Comparison of ENCODE assay signal across 24 cellular contexts in genomic region chr9:129306318-129306973, GRCh38.
A peak's percentile ranks its signal among the peaks of the same experiment; 100 is the strongest.
DNase-seq lines count a peak whose midpoint lies in the region; ATAC-seq and TF ChIP-seq lines count a peak whose summit lies in the region.
"Had no signal": no experiment of that assay in that cellular context is flagged by ENCODE, and none has a peak within 500 bp of the region (broad histone marks: within the 10 kb centered on the region; RNA-seq: fewer than 3 reads in every experiment).

No MANE protein-coding gene starts in this region.

- no peaks in the 10 kb centered on the region for H3F3A ChIP-seq in GM23338 (replicated peaks; ENCODE audit: low read depth)

- H3K27me3 Mint-ChIP-seq in GM23338 (ENCODE audit: insufficient read depth, low read depth, poor library complexity) (peaks cover 14% of the 10 kb centered on the region), immature natural killer cell (ENCODE audit: low read depth in 3 of 3) (peaks cover 2 to 3% (median 2%) of the 10 kb centered on the region in 3 donors)
- H3K27me3 Mint-ChIP-seq: CD4-positive, alpha-beta T cell had no signal

- H3K36me3 ChIP-seq in GM23338 (ENCODE audit: insufficient read depth) (0 out of 2 replicates have a peak, but pooled peaks cover 6% of the 10 kb centered on the region), Peyer's patch (no peaks in the 10 kb centered on the region), vagina (no peaks in the 10 kb centered on the region)
- H3K36me3 ChIP-seq: ascending aorta, heart left ventricle, prostate gland had no signal

- H3K79me2 ChIP-seq in GM23338 (replicated peaks; ENCODE audit: insufficient read depth): no peaks in the 10 kb centered on the region

- H3K27ac ChIP-seq in GM23338 (ENCODE audit: low read depth) (no peak overlapping the region), Peyer's patch (no peak overlapping the region), vagina (no peak overlapping the region)
- H3K27ac ChIP-seq: ascending aorta, epithelial cell of prostate, heart left ventricle, prostate gland, skin epidermis had no signal

- TF ChIP-seq CTCF in GM23338 (conservative IDR thresholded peaks at IDR 0.05; ENCODE audit: low read depth in 2 of 2) (no peak), Peyer's patch (IDR thresholded peaks at IDR 0.05) (no peak), vagina (IDR thresholded peaks at IDR 0.05) (no peak)

- intact Hi-C loops in posterior vena cava (cut with DNase I): no loop called here
- intact Hi-C loops in vagina (cut with DNase I): no loop called here

- H2AFZ ChIP-seq in GM23338: 0 out of 2 replicates have a peak overlapping the region, but pooled peaks have one; percentile 3

- TF ChIP-seq POLR2A in Peyer's patch (IDR thresholded peaks at IDR 0.05): no peak
- no peak for TF ChIP-seq POLR2A in vagina (IDR thresholded peaks at IDR 0.05)

- H3K4me1 ChIP-seq in GM23338 (ENCODE audit: insufficient read depth): no peaks in the 10 kb centered on the region
- no peaks in the 10 kb centered on the region for H3K4me1 ChIP-seq in Peyer's patch
- no peaks in the 10 kb centered on the region for H3K4me1 ChIP-seq in vagina
- H3K4me1 ChIP-seq: ascending aorta, heart left ventricle, prostate gland had no signal

- H3K36me3 Mint-ChIP-seq in GM23338 (ENCODE audit: low read depth): peaks cover 9% of the 10 kb centered on the region; the same call in 2 of the 3 replicates
- peaks cover 0 to 4% (median 0%) of the 10 kb centered on the region in 3 donors for H3K36me3 Mint-ChIP-seq in immature natural killer cell

- H3K4me1 Mint-ChIP-seq in GM23338 (peaks cover 3% of the 10 kb centered on the region; the same call in 2 of the 3 replicates), immature natural killer cell (no peaks in the 10 kb centered on the region)
- H3K4me1 Mint-ChIP-seq: central memory CD8-positive, alpha-beta T cell; stimulated activated naive B cell treated with anti-CD40 and anti-IgM and Interleukin-4, amounts not matched to agents 10 μg/mL and 1 μg/mL and 100 μg/mL, for 72 hours had no signal

- peak; percentile 60 for ATAC-seq in GM23338
- ATAC-seq: HCT116; heart left ventricle; stimulated activated naive B cell treated with anti-CD40 and anti-IgM and Interleukin-4, amounts not matched to agents 10 μg/mL and 1 μg/mL and 100 μg/mL, for 72 hours had no signal

- peaks cover 0 to 10% (median 0%) of the 10 kb centered on the region in 4 donors for H3K9me3 ChIP-seq in Peyer's patch
- no peaks in the 10 kb centered on the region for H3K9me3 ChIP-seq in vagina
- H3K9me3 ChIP-seq: ascending aorta, prostate gland had no signal

- H3K27me3 ChIP-seq in GM23338 (ENCODE audit: insufficient read depth): no peaks in the 10 kb centered on the region
- H3K27me3 ChIP-seq in Peyer's patch: no peaks in the 10 kb centered on the region
- no peaks in the 10 kb centered on the region for H3K27me3 ChIP-seq in vagina
- H3K27me3 ChIP-seq: ascending aorta, heart left ventricle had no signal

- H4K20me1 ChIP-seq in GM23338 (replicated peaks; ENCODE audit: insufficient read depth): no peaks in the 10 kb centered on the region

- H3K4me3 Mint-ChIP-seq in GM23338: no peak overlapping the region; the same call in 2 of the 3 replicates
- H3K4me3 Mint-ChIP-seq in immature natural killer cell: no peak overlapping the region
- H3K4me3 Mint-ChIP-seq: CD4-positive, alpha-beta T cell; central memory CD8-positive, alpha-beta T cell; neural crest cell; stimulated activated naive B cell treated with anti-CD40 and anti-IgM and Interleukin-4, amounts not matched to agents 10 μg/mL and 1 μg/mL and 100 μg/mL, for 72 hours had no signal

- H3K4me3 ChIP-seq in GM23338 (no peak overlapping the region), Peyer's patch (no peak overlapping the region), vagina (no peak overlapping the region)
- H3K4me3 ChIP-seq: ascending aorta, heart left ventricle, prostate gland, skin epidermis had no signal

- no peak overlapping the region for H3K27ac Mint-ChIP-seq in GM23338
- H3K27ac Mint-ChIP-seq in immature natural killer cell: no peak overlapping the region
- H3K27ac Mint-ChIP-seq: CD4-positive, alpha-beta T cell; stimulated activated naive B cell treated with anti-CD40 and anti-IgM and Interleukin-4, amounts not matched to agents 10 μg/mL and 1 μg/mL and 100 μg/mL, for 72 hours had no signal

- no peak overlapping the region for H3K4me2 ChIP-seq in GM23338

- DNase-seq in GM23338 (ENCODE audit: low spot score): no peak
- peak in 2 of 3 donors; percentile 26 to 36 for DNase-seq in Peyer's patch
- peak; percentile 24 for DNase-seq in foreskin melanocyte
- peak; percentile 48 for DNase-seq in posterior vena cava (ENCODE audit: low spot score)
- DNase-seq in vagina (ENCODE audit: extremely low spot score in 2 of 2): no peak
- no peak for DNase-seq in immature natural killer cell
- DNase-seq in NCI-H524 treated with DMSO at 0.1 percent for 48 hours (lab: John Stamatoyannopoulos, UW): no peak
- DNase-seq: activated CD4-positive, alpha-beta T cell treated with anti-CD3 and anti-CD28 coated beads for 4 hours; activated naive CD4-positive, alpha-beta T cell; CD4-positive, alpha-beta T cell; DMS53; GDM1; NCI-H187 treated with DMSO at 0.1 percent for 48 hours; NCI-H2227 treated with DMSO at 0.1 percent for 48 hours; SHP77; stimulated activated naive B cell treated with anti-CD40 and anti-IgM and Interleukin-4, amounts not matched to agents 10 μg/mL and 1 μg/mL and 100 μg/mL, for 72 hours had no signal

- no peaks in the 10 kb centered on the region for H3K9me2 ChIP-seq in GM23338 (ENCODE audit: insufficient read depth)

- H3K9me3 Mint-ChIP-seq in GM23338: peaks cover 23% of the 10 kb centered on the region
- peaks cover 0 to 4% (median 0%) of the 10 kb centered on the region in 6 donors for H3K9me3 Mint-ChIP-seq in immature natural killer cell
- H3K9me3 Mint-ChIP-seq: CD4-positive, alpha-beta T cell; central memory CD8-positive, alpha-beta T cell had no signal

TF ChIP-seq in GM23338, 12 proteins besides CTCF, POLR2A, EP300 and RAD21 (continues in another document):
- no peak for TF ChIP-seq EZH2phosphoT487 (IDR thresholded peaks at IDR 0.05; ENCODE audit: unreplicated experiment)
- TF ChIP-seq ZNF114 (CRISPR knock-in tag; IDR thresholded peaks at IDR 0.05): no peak
- TF ChIP-seq NANOG (IDR thresholded peaks at IDR 0.05; ENCODE audit: borderline replicate concordance): no peak
- no peak for TF ChIP-seq REST (IDR thresholded peaks at IDR 0.05; ENCODE audit: unreplicated experiment)
- TF ChIP-seq CREB1 (CRISPR knock-in tag; IDR thresholded peaks at IDR 0.05; ENCODE audit: low read depth): no peak

Comparison
In these comparisons a context has a peak if more than half of its experiments do, and no peak if none do; other contexts are left out.
1. DNase-seq: peak in Peyer's patch (2 of 3), foreskin melanocyte (single experiment) and posterior vena cava (single experiment); none in GM23338 (single experiment), vagina (0 of 2), immature natural killer cell (0 of 3) and NCI-H524 treated with DMSO at 0.1 percent for 48 hours (single experiment).